ENCODE assay signal across 30 cellular contexts in the genomic region with DNA sequence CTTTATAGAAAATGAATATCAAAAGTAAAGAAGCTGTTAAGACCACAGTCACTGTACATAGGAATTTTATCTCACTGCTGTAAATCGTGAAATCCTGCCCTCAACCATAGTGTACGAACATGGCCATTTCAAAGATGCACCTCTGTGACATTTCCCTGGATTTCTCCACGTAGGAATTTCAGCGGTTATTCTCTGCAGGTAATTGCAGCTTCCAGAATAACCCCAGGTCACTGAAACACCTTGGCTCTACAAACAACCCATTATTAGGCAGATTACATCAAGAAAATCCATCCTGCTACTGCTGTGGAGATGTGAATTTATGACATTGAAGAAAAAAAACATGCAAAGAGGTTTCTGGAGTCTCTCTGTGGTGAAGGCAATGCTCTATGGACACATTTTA.
"Had no signal": no experiment of that assay in that cellular context is flagged by ENCODE, and none has a peak within 500 bp of the region (broad histone marks: within the 10 kb centered on the region; RNA-seq: fewer than 3 reads in every experiment).

No MANE protein-coding gene starts in this region.

- H3K9me3 Mint-ChIP-seq: natural killer cell treated with Interleukin-12 subunit alpha and Interleukin-12 subunit beta and Interleukin-15 and Interleukin-18, amount 100 ng/mL, for 72 hours; stimulated activated effector memory CD8-positive, alpha-beta T cell treated with anti-CD3 and anti-CD28 coated beads, Interleukin-12 subunit alpha, Interleukin-12 subunit beta, amount 100 ng/mL, for 72 hours; stimulated activated naive CD8-positive, alpha-beta T cell treated with anti-CD3 and anti-CD28 coated beads, Interleukin-15, Interleukin-2, amounts not matched to agents 100 ng/mL and 50 ng/mL, for 24 hours; type B pancreatic cell had no signal

- H3K9ac ChIP-seq: parathyroid adenoma had no signal

- H3K36me3 ChIP-seq: neutrophil, ovary, right lobe of liver, sigmoid colon, stomach, tibial artery, transverse colon, upper lobe of right lung, uterus had no signal

- H3K4me1 ChIP-seq: parathyroid adenoma, psoas muscle, right lobe of liver, sigmoid colon, stomach, testis, tibial artery, transverse colon, upper lobe of right lung, uterus had no signal

- H3K27me3 Mint-ChIP-seq: progenitor cell of endocrine pancreas; stimulated activated naive B cell treated with anti-CD40 and anti-IgM and Interleukin-4, amounts not matched to agents 10 μg/mL and 1 μg/mL and 100 μg/mL, for 72 hours; type B pancreatic cell had no signal

- H3K4me3 ChIP-seq: ovary, psoas muscle, right lobe of liver, sigmoid colon, stomach, testis, tibial artery, transverse colon, upper lobe of right lung, uterus had no signal

- ATAC-seq: psoas muscle; right cardiac atrium; right lobe of liver; stimulated activated effector memory CD8-positive, alpha-beta T cell treated with anti-CD3 and anti-CD28 coated beads, Interleukin-12 subunit alpha, Interleukin-12 subunit beta, amount 100 ng/mL, for 72 hours; upper lobe of right lung had no signal

- H3K4me1 Mint-ChIP-seq: nephron progenitor cell had no signal

- H3K36me3 Mint-ChIP-seq: naive B cell; naive thymus-derived CD8-positive, alpha-beta T cell; natural killer cell treated with Interleukin-12 subunit alpha and Interleukin-12 subunit beta and Interleukin-15 and Interleukin-18, amount 100 ng/mL, for 72 hours; stimulated activated effector memory CD8-positive, alpha-beta T cell treated with anti-CD3 and anti-CD28 coated beads, Interleukin-12 subunit alpha, Interleukin-12 subunit beta, amount 100 ng/mL, for 72 hours; type B pancreatic cell had no signal

- H3K27ac ChIP-seq: neutrophil, ovary, parathyroid adenoma, psoas muscle, right lobe of liver, sigmoid colon, stomach, testis, tibial artery, transverse colon, upper lobe of right lung, uterus had no signal

- H3K79me2 ChIP-seq: parathyroid adenoma had no signal

- H3K9me3 ChIP-seq: neutrophil, ovary, psoas muscle, right lobe of liver, sigmoid colon, stomach, testis, tibial artery, transverse colon, upper lobe of right lung, uterus had no signal

- H3K4me3 Mint-ChIP-seq: nephron progenitor cell; stimulated activated effector memory CD8-positive, alpha-beta T cell treated with anti-CD3 and anti-CD28 coated beads, Interleukin-12 subunit alpha, Interleukin-12 subunit beta, amount 100 ng/mL, for 72 hours; stimulated activated naive CD8-positive, alpha-beta T cell treated with anti-CD3 and anti-CD28 coated beads, Interleukin-15, Interleukin-2, amounts not matched to agents 100 ng/mL and 50 ng/mL, for 24 hours; type B pancreatic cell had no signal

- H3K27ac Mint-ChIP-seq: nephron progenitor cell; progenitor cell of endocrine pancreas; stimulated activated effector memory CD8-positive, alpha-beta T cell treated with anti-CD3 and anti-CD28 coated beads, Interleukin-12 subunit alpha, Interleukin-12 subunit beta, amount 100 ng/mL, for 72 hours; stimulated activated naive B cell treated with anti-CD40 and anti-IgM and Interleukin-4, amounts not matched to agents 10 μg/mL and 1 μg/mL and 100 μg/mL, for 72 hours; stimulated activated naive CD8-positive, alpha-beta T cell treated with anti-CD3 and anti-CD28 coated beads, Interleukin-15, Interleukin-2, amounts not matched to agents 100 ng/mL and 50 ng/mL, for 24 hours; type B pancreatic cell had no signal

- DNase-seq: naive B cell; naive thymus-derived CD8-positive, alpha-beta T cell; nephron progenitor cell; nucleus accumbens; ovary; posterior cingulate gyrus; psoas muscle; right cardiac atrium; right lobe of liver; sigmoid colon; small intestine; stimulated activated CD4-positive, alpha-beta T cell treated with anti-CD3 and anti-CD28 coated beads, Interleukin-15, amount 100 ng/mL, for 24 hours; stimulated activated CD4-positive, alpha-beta T cell treated with anti-CD3 and anti-CD28 coated beads, Interleukin-2, amount 100 ng/mL, for 24 hours; stimulated activated CD4-positive, alpha-beta T cell treated with anti-CD3 and anti-CD28 coated beads, Interleukin-2, amount 100 ng/mL, for 48 hours; stimulated activated CD4-positive, alpha-beta T cell treated with anti-CD3 and anti-CD28 coated beads, Interleukin-4, amount 100 ng/mL, for 24 hours; stimulated activated naive B cell treated with anti-CD40 and anti-IgM and Interleukin-4, amounts not matched to agents 10 μg/mL and 1 μg/mL and 100 μg/mL, for 72 hours; stimulated activated naive CD4-positive, alpha-beta T cell treated with Interleukin-2 at 50 U/mL for 16 hours; stomach; testis; tibial artery; transverse colon; upper lobe of right lung; uterus had no signal

- H3K27me3 ChIP-seq: neutrophil, ovary, right lobe of liver, sigmoid colon, stomach, testis, tibial artery, transverse colon, upper lobe of right lung, uterus had no signal

- H2AFZ ChIP-seq: parathyroid adenoma had no signal
